Comparison of ENCODE assay signal across 20 cellular contexts in genomic region chr2:195587966-195588365, GRCh38.
DNase-seq lines count a peak whose midpoint lies in the region; ATAC-seq and TF ChIP-seq lines count a peak whose summit lies in the region.
"Had no signal": no experiment of that assay in that cellular context is flagged by ENCODE, and none has a peak within 500 bp of the region (broad histone marks: within the 10 kb centered on the region; RNA-seq: fewer than 3 reads in every experiment).

No MANE protein-coding gene starts in this region.

- H4K20me1 ChIP-seq in H9 (ENCODE audit: control insufficient read depth, insufficient read depth, insufficient read length), result no peaks in the 10 kb centered on the region
- H4K20me1 ChIP-seq: BLaER1 had no signal

- H3K27ac ChIP-seq in H9 (ENCODE audit: insufficient read length, low read depth, low read length), result no peak overlapping the region
- H3K27ac ChIP-seq in thyroid gland, result peak overlapping the region; percentile 46 to 84 (median 50)
- H3K27ac ChIP-seq in neuronal stem cell (replicated peaks; ENCODE audit: low read length), result no peak overlapping the region
- no peak overlapping the region for H3K27ac ChIP-seq in CD4-positive, alpha-beta memory T cell (ENCODE audit: low read depth, low read length)
- H3K27ac ChIP-seq: BLaER1 had no signal

- CTCF ChIA-PET in WTC11 (lab: Charles Lee), result interaction anchor here (0.7 kb wide), 1 partner anchor 12 kb away, joined by 3 read pairs; no protein-coding TSS in a partner anchor
- CTCF ChIA-PET in CD4-positive, alpha-beta memory T cell (lab: Charles Lee; ENCODE audit: partially characterized antibody), result interaction anchor here (1.6 kb wide), 1 partner anchor 90 kb away, joined by 3 read pairs; no protein-coding TSS in a partner anchor

- DNase-seq in H9 (no peak), WTC11 (ENCODE audit: low spot score) (no peak), thyroid gland (peak; percentile 68 to 71), neuronal stem cell (ENCODE audit: low spot score) (no peak)
- DNase-seq in stimulated activated CD4-positive, alpha-beta T cell treated with anti-CD3 and anti-CD28 coated beads, Interleukin-15, amount 100 ng/mL, for 24 hours, result no peak
- DNase-seq in CD4-positive, alpha-beta memory T cell, result no peak
- DNase-seq: 8988T; ACHN; BE2C; C1 segment of cervical spinal cord; Caco-2; Calu3; CD4-positive, CD25-positive, alpha-beta regulatory T cell; CD8-positive, alpha-beta T cell; DMS79 treated with DMSO at 0.1 percent for 48 hours; GF-D8 had no signal

- H3K9me3 ChIP-seq in H9 (ENCODE audit: control insufficient read depth, low read depth, low read length), result no peaks in the 10 kb centered on the region
- no peaks in the 10 kb centered on the region for H3K9me3 ChIP-seq in thyroid gland
- no peaks in the 10 kb centered on the region for H3K9me3 ChIP-seq in neuronal stem cell (replicated peaks in 1 of 2; ENCODE audit: control insufficient read depth in 2 of 2, insufficient read depth in 1 of 2, low read depth in 1 of 2, low read length in 2 of 2)
- H3K9me3 ChIP-seq in CD4-positive, alpha-beta memory T cell (ENCODE audit: control insufficient read depth in 1 of 2, low read length in 2 of 2), result no peaks in the 10 kb centered on the region
- H3K9me3 ChIP-seq: BE2C, BLaER1, Caco-2 had no signal

- H3K56ac ChIP-seq in H9 (ENCODE audit: insufficient read length, low read depth, low read length), result no peak overlapping the region

- H3K23me2 ChIP-seq in H9 (ENCODE audit: insufficient read length, low read depth, low read length, poor library complexity, severe bottlenecking), result peaks cover 3% of the 10 kb centered on the region

- no peak overlapping the region for H4K5ac ChIP-seq in H9 (ENCODE audit: insufficient read length, low read depth, low read length)

- H3K36me3 ChIP-seq in thyroid gland (no peaks in the 10 kb centered on the region), neuronal stem cell (replicated peaks in 1 of 2; ENCODE audit: control insufficient read depth in 2 of 2, insufficient read depth in 2 of 2, low read length in 2 of 2) (no peaks in the 10 kb centered on the region)
- no peaks in the 10 kb centered on the region for H3K36me3 ChIP-seq in CD4-positive, alpha-beta memory T cell (ENCODE audit: insufficient read depth, low read length)
- H3K36me3 ChIP-seq: BE2C, BLaER1 had no signal

- H2AK5ac ChIP-seq in H9 (ENCODE audit: insufficient read length, low read length), result no peak overlapping the region
- no peak overlapping the region for H2AK5ac ChIP-seq in neuronal stem cell (ENCODE audit: low read depth, low read length)

- H2AFZ ChIP-seq in H9 (ENCODE audit: low read length) (no peak overlapping the region), neuronal stem cell (ENCODE audit: low read length) (no peak overlapping the region)

- H2BK120ac ChIP-seq in H9 (ENCODE audit: low read depth, low read length, poor library complexity, severe bottlenecking) (no peak overlapping the region), neuronal stem cell (ENCODE audit: low read depth, low read length) (no peak overlapping the region)

- H3K27ac Mint-ChIP-seq in H9 (peak overlapping the region; percentile 32 to 93 (median 64); a peak in 4 of 7 replicates), WTC11 (peak overlapping the region; percentile 94)
- no peak overlapping the region for H3K27ac Mint-ChIP-seq in CD4-positive, alpha-beta memory T cell
- H3K27ac Mint-ChIP-seq: CD14-positive monocyte; CD4-positive, CD25-positive, alpha-beta regulatory T cell; CD8-positive, alpha-beta T cell had no signal

- peak overlapping the region; percentile 60 for H2BK20ac ChIP-seq in H9 (ENCODE audit: low read depth, low read length, poor library complexity, severe bottlenecking)

- no peak overlapping the region for H3K9ac ChIP-seq in H9 (ENCODE audit: extremely low read depth, insufficient read length, low read length)
- no peak overlapping the region for H3K9ac ChIP-seq in neuronal stem cell (ENCODE audit: low read depth, low read length, poor library complexity)
- H3K9ac ChIP-seq: BLaER1 had no signal

- H3K4me3 ChIP-seq in iPS-11a (ENCODE audit: low read depth, low read length) (peak overlapping the region; percentile 6), thyroid gland (replicated peaks in 1 of 3) (no peak overlapping the region), neuronal stem cell (ENCODE audit: low read length in 2 of 2) (no peak overlapping the region)
- H3K4me3 ChIP-seq in CD4-positive, alpha-beta memory T cell (ENCODE audit: low read length in 2 of 2), result no peak overlapping the region
- H3K4me3 ChIP-seq: BLaER1 had no signal

- H3K14ac ChIP-seq in H9 (ENCODE audit: insufficient read depth, low read length), result no peak overlapping the region
- H3K14ac ChIP-seq in neuronal stem cell (ENCODE audit: low read length), result no peak overlapping the region

- H3K4me3 Mint-ChIP-seq in H9 (no peak overlapping the region; a peak in 1 of 5 replicates), WTC11 (peak overlapping the region; percentile 44)
- no peak overlapping the region for H3K4me3 Mint-ChIP-seq in CD4-positive, alpha-beta memory T cell
- H3K4me3 Mint-ChIP-seq: CD14-positive monocyte; CD4-positive, CD25-positive, alpha-beta regulatory T cell; CD8-positive, alpha-beta T cell had no signal

- H3K79me1 ChIP-seq in H9 (ENCODE audit: insufficient read depth, low read depth, low read length, poor library complexity, severe bottlenecking) (no peaks in the 10 kb centered on the region), neuronal stem cell (ENCODE audit: low read depth, low read length) (no peaks in the 10 kb centered on the region)

- intact Hi-C loops in thyroid gland (cut with DNase I), result no loop called here
- intact Hi-C loops in CD4-positive, alpha-beta memory T cell (cut with micrococcal nuclease), result no loop called here

- H4K91ac ChIP-seq in H9 (ENCODE audit: insufficient read length, low read depth, low read length), result no peak overlapping the region
- H4K91ac ChIP-seq in neuronal stem cell (ENCODE audit: low read depth, low read length, poor library complexity), result no peak overlapping the region

- H4K8ac ChIP-seq in H9 (replicated peaks; ENCODE audit: insufficient read length, low read depth, low read length) (no peak overlapping the region), neuronal stem cell (ENCODE audit: low read depth, low read length) (no peak overlapping the region)

- H3K23ac ChIP-seq in H9 (ENCODE audit: insufficient read length, low read depth, low read length) (no peak overlapping the region), neuronal stem cell (ENCODE audit: low read depth, low read length, poor library complexity) (no peak overlapping the region)

- POLR2A ChIA-PET in WTC11 (lab: Charles Lee), result interaction anchor here (1.3 kb wide), 1 partner anchor 69 kb away, joined by 3 read pairs; the partner anchor contains the start of gene SLC39A10
- POLR2A ChIA-PET in CD4-positive, alpha-beta memory T cell (lab: Charles Lee; ENCODE audit: partially characterized antibody), result interaction anchor here (2.2 kb wide), 1 partner anchor 69 kb away, joined by 5 read pairs; the partner anchor contains the start of gene SLC39A10

- TF ChIP-seq CTCF in H9 (conservative IDR thresholded peaks at IDR 0.05) (no peak), WTC11 (IDR thresholded peaks at IDR 0.05) (no peak), thyroid gland (IDR thresholded peaks at IDR 0.05) (no peak)

- H3T11ph ChIP-seq in H9 (ENCODE audit: low read length), result no peak overlapping the region

- no peak for ATAC-seq in WTC11
- no peak for ATAC-seq in HG03280 (IDR thresholded peaks at IDR 0.05; ENCODE audit: unreplicated experiment)
- ATAC-seq: CD8-positive, alpha-beta T cell had no signal

- no peaks in the 10 kb centered on the region for H3K27me3 ChIP-seq in H9 (ENCODE audit: insufficient read depth, low read length)
- H3K27me3 ChIP-seq in thyroid gland, result no peaks in the 10 kb centered on the region
- H3K27me3 ChIP-seq in neuronal stem cell (ENCODE audit: control insufficient read depth in 3 of 3, insufficient read depth in 3 of 3, low read depth in 1 of 3, low read length in 3 of 3), result no peaks in the 10 kb centered on the region
- no peaks in the 10 kb centered on the region for H3K27me3 ChIP-seq in CD4-positive, alpha-beta memory T cell (ENCODE audit: insufficient read depth, low read length)
- H3K27me3 ChIP-seq: BE2C, BLaER1 had no signal

- H3K18ac ChIP-seq in H9 (ENCODE audit: insufficient read length, low read depth, low read length), result no peak overlapping the region
- no peak overlapping the region for H3K18ac ChIP-seq in neuronal stem cell (ENCODE audit: low read length)

- H3K9me3 Mint-ChIP-seq in H9, result no peaks in the 10 kb centered on the region; a peak in 1 of 5 replicates
- peaks cover 2% of the 10 kb centered on the region for H3K9me3 Mint-ChIP-seq in WTC11
- peaks cover 0 to 4% (median 0%) of the 10 kb centered on the region in 8 donors for H3K9me3 Mint-ChIP-seq in CD4-positive, alpha-beta memory T cell
- H3K9me3 Mint-ChIP-seq: CD14-positive monocyte; CD4-positive, CD25-positive, alpha-beta regulatory T cell; CD8-positive, alpha-beta T cell had no signal

- H3K36me3 Mint-ChIP-seq in H9 (ENCODE audit: insufficient read depth in 1 of 3, low read depth in 3 of 3), result no peaks in the 10 kb centered on the region
- H3K36me3 Mint-ChIP-seq in WTC11, result peaks cover 3% of the 10 kb centered on the region; the same call in 1 of the 2 replicates
- no peaks in the 10 kb centered on the region for H3K36me3 Mint-ChIP-seq in CD4-positive, alpha-beta memory T cell
- H3K36me3 Mint-ChIP-seq: CD14-positive monocyte; CD4-positive, CD25-positive, alpha-beta regulatory T cell; CD8-positive, alpha-beta T cell had no signal

- H2BK12ac ChIP-seq in H9 (ENCODE audit: insufficient read length, low read depth, low read length), result no peak overlapping the region
- H2BK12ac ChIP-seq in neuronal stem cell (ENCODE audit: low read length), result no peak overlapping the region

- TF ChIP-seq POLR2A in thyroid gland (IDR thresholded peaks at IDR 0.05), result no peak

- H3K4me1 Mint-ChIP-seq in H9, result peaks cover 30 to 31% of the 10 kb centered on the region in 2 experiments
- peaks cover 51% of the 10 kb centered on the region for H3K4me1 Mint-ChIP-seq in WTC11
- peaks cover 3 to 6% (median 5%) of the 10 kb centered on the region in 4 donors for H3K4me1 Mint-ChIP-seq in CD4-positive, alpha-beta memory T cell

- peaks cover 3% of the 10 kb centered on the region; the same call in 1 of the 2 replicates for H3K79me2 ChIP-seq in H9 (ENCODE audit: insufficient read depth, low read length)

- no CpG with 5 or more reads among the region's 5 CpGs for WGBS in H9 (ENCODE audit: extremely low coverage, insufficient read length, low lambda C conversion rate)
- 48 to 49% methylated on average over 5 of the region's 5 CpGs for WGBS in thyroid gland, 2 donors
- WGBS in neuronal stem cell (ENCODE audit: extremely low coverage in 2 of 2, insufficient read length in 2 of 2, insufficient replicate concordance in 1 of 2), 2 donors, result no CpG with 5 or more reads among the region's 5 CpGs

- H3K27me3 Mint-ChIP-seq in H9 (ENCODE audit: low read depth), result no peaks in the 10 kb centered on the region
- no peaks in the 10 kb centered on the region for H3K27me3 Mint-ChIP-seq in WTC11 (ENCODE audit: low read depth)
- H3K27me3 Mint-ChIP-seq in CD4-positive, alpha-beta memory T cell, result no peaks in the 10 kb centered on the region
- H3K27me3 Mint-ChIP-seq: CD4-positive, CD25-positive, alpha-beta regulatory T cell had no signal

- H2BK15ac ChIP-seq in H9 (ENCODE audit: low read depth, low read length), result no peak overlapping the region
- H2BK15ac ChIP-seq in neuronal stem cell (ENCODE audit: low read length), result no peak overlapping the region

- H3K4me1 ChIP-seq in H9 (ENCODE audit: insufficient read depth, low read length) (peaks cover 2% of the 10 kb centered on the region), thyroid gland (peaks cover 32 to 46% of the 10 kb centered on the region in 2 donors), neuronal stem cell (ENCODE audit: control insufficient read depth in 2 of 2, insufficient read depth in 1 of 2, low read depth in 1 of 2, low read length in 2 of 2) (peaks cover 0 to 3% of the 10 kb centered on the region in 2 donors)
- no peaks in the 10 kb centered on the region for H3K4me1 ChIP-seq in CD4-positive, alpha-beta memory T cell (ENCODE audit: insufficient read depth, low read length)
- H3K4me1 ChIP-seq: BE2C, BLaER1 had no signal

- no peak overlapping the region for H2BK5ac ChIP-seq in H9 (ENCODE audit: insufficient read length, low read length)
- H2BK5ac ChIP-seq in neuronal stem cell (ENCODE audit: low read length), result no peak overlapping the region

- H3K4me2 ChIP-seq in H9 (ENCODE audit: insufficient read depth, insufficient read length, low read length) (peak overlapping the region; percentile 12), neuronal stem cell (ENCODE audit: insufficient read depth, low read length, poor library complexity, severe bottlenecking) (no peak overlapping the region)
- H3K4me2 ChIP-seq: BLaER1 had no signal

- H3K4ac ChIP-seq in H9 (ENCODE audit: low read depth, low read length), result no peak overlapping the region
- no peak overlapping the region for H3K4ac ChIP-seq in neuronal stem cell (ENCODE audit: low read length)

Comparison
In these comparisons a context has a peak if more than half of its experiments do, and no peak if none do; other contexts are left out.
1. DNase-seq: peak in thyroid gland (2 of 2); none in H9 (single experiment), WTC11 (single experiment), stimulated activated CD4-positive, alpha-beta T cell treated with anti-CD3 and anti-CD28 coated beads, Interleukin-15, amount 100 ng/mL, for 24 hours (single experiment), neuronal stem cell (single experiment) and CD4-positive, alpha-beta memory T cell (0 of 5).
2. H3K27ac ChIP-seq: peak in thyroid gland (3 of 3); none in H9 (single experiment), neuronal stem cell (single experiment) and CD4-positive, alpha-beta memory T cell (single experiment).
3. H3K27ac Mint-ChIP-seq: peak in H9 (3 of 3) and WTC11 (single experiment); none in CD4-positive, alpha-beta memory T cell (0 of 7).